Comparison of ENCODE assay signal across 29 cellular contexts in genomic region chr4:166991162-166991561, GRCh38.
"Had no signal": no experiment of that assay in that cellular context is flagged by ENCODE, and none has a peak within 500 bp of the region (broad histone marks: within the 10 kb centered on the region; RNA-seq: fewer than 3 reads in every experiment).

No MANE protein-coding gene starts in this region.

- ATAC-seq: activated CD4-positive, alpha-beta T cell treated with anti-CD3 and anti-CD28 coated beads for 36 hours; activated CD4-positive, CD25-positive, alpha-beta regulatory T cell treated with anti-CD3 and anti-CD28 coated beads, Interleukin-2, amount 50 U/mL, for 24 hours; activated CD8-positive, alpha-beta T cell treated with anti-CD3 and anti-CD28 coated beads, Interleukin-2, amount 10 ng/mL, durations not matched to agents 7 days and 5 days; Right ventricle myocardium inferior; SK-N-SH treated with all-trans-retinoic acid at 6 μM for 48 hours; WTC11 had no signal

- DNase-seq: activated CD4-positive, alpha-beta T cell treated with anti-CD3 and anti-CD28 coated beads for 36 hours; activated CD4-positive, alpha-beta T cell treated with anti-CD3 and anti-CD28 coated beads, Interleukin-2, amount 10 ng/mL, durations not matched to agents 7 days and 5 days; activated CD4-positive, alpha-beta T cell treated with anti-CD3 and anti-CD28 coated beads, Interleukin-2, amount 50 U/mL, for 48 hours; activated CD8-positive, alpha-beta T cell treated with anti-CD3 and anti-CD28 coated beads, Interleukin-2, amount 10 ng/mL, durations not matched to agents 7 days and 5 days; activated gamma-delta T cell; activated naive CD4-positive, alpha-beta T cell treated with Interleukin-2 at 50 U/mL for 16 hours; activated naive CD8-positive, alpha-beta T cell treated with anti-CD3 and anti-CD28 coated beads, Interleukin-2, amount 10 ng/mL, durations not matched to agents 7 days and 5 days; activated T-cell treated with anti-CD3 and anti-CD28 coated beads, Interleukin-2, amount 50 U/mL, for 24 hours; caudate nucleus; cerebellar nuclear complex; MM.1S; MV-4-11; NCI-H1092; NCI-H1436 treated with DMSO at 0.1 percent for 48 hours; NCI-H1694 treated with DMSO at 0.1 percent for 48 hours; NCI-H2029; NCI-H510A; NCI-H526; NCI-H748 treated with DMSO at 0.1 percent for 48 hours; NK-92 treated with Interleukin-12 subunit alpha and Interleukin-12 subunit beta, amount 100 ng/mL, for 24 hours; PC-9; SIG-M5; T-helper 1 cell; T-helper 2 cell; T-helper 9 cell had no signal

- H3K4me3 ChIP-seq: PC-9 had no signal
